Comparison of ENCODE assay signal across 1 cellular context in the genomic region with DNA sequence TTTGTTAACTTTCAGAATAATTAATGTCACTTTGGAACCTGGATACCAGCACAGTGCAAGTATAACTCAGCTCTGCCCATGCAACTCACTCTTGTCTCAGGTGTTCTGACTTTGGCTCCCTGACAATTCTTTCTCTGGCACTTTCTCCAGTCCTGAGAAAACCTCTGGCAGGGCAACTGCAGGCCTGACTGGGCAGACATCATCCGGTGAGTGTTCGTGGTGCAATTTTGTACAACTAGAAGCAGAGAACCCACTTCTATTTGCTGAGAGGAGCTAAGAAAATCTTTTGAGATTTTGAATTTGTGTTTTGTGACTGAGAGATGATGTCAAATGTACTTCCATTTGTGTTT.
TF ChIP-seq lines count a peak whose summit lies in the region.

No MANE protein-coding gene starts in this region.

TF ChIP-seq in HepG2, 621 proteins besides CTCF, POLR2A, EP300 and RAD21 (continued from another document):
- TF ChIP-seq, protein P1, sequence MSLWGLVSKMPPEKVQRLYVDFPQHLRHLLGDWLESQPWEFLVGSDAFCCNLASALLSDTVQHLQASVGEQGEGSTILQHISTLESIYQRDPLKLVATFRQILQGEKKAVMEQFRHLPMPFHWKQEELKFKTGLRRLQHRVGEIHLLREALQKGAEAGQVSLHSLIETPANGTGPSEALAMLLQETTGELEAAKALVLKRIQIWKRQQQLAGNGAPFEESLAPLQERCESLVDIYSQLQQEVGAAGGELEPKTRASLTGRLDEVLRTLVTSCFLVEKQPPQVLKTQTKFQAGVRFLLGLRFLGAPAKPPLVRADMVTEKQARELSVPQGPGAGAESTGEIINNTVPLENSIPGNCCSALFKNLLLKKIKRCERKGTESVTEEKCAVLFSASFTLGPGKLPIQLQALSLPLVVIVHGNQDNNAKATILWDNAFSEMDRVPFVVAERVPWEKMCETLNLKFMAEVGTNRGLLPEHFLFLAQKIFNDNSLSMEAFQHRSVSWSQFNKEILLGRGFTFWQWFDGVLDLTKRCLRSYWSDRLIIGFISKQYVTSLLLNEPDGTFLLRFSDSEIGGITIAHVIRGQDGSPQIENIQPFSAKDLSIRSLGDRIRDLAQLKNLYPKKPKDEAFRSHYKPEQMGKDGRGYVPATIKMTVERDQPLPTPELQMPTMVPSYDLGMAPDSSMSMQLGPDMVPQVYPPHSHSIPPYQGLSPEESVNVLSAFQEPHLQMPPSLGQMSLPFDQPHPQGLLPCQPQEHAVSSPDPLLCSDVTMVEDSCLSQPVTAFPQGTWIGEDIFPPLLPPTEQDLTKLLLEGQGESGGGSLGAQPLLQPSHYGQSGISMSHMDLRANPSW (CRISPR knock-in tag; IDR thresholded peaks at IDR 0.05; ENCODE audit: borderline replicate concordance), result no peak
- TF ChIP-seq RBM39 (IDR thresholded peaks at IDR 0.05; ENCODE audit: low read depth, low read length, poor library complexity, severe bottlenecking) (no peak), SALL2 (CRISPR knock-in tag; IDR thresholded peaks at IDR 0.05) (no peak), ZNF20 (CRISPR knock-in tag; IDR thresholded peaks at IDR 0.05) (no peak), ZNF44 (CRISPR knock-in tag; IDR thresholded peaks at IDR 0.05) (no peak), EHMT2 (IDR thresholded peaks at IDR 0.05; ENCODE audit: borderline replicate concordance, low read depth, low read length) (no peak), ZNF143 (CRISPR knock-in tag; IDR thresholded peaks at IDR 0.05) (no peak)
- TF ChIP-seq, protein P2, sequence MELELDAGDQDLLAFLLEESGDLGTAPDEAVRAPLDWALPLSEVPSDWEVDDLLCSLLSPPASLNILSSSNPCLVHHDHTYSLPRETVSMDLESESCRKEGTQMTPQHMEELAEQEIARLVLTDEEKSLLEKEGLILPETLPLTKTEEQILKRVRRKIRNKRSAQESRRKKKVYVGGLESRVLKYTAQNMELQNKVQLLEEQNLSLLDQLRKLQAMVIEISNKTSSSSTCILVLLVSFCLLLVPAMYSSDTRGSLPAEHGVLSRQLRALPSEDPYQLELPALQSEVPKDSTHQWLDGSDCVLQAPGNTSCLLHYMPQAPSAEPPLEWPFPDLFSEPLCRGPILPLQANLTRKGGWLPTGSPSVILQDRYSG (CRISPR knock-in tag; IDR thresholded peaks at IDR 0.05), result no peak
- TF ChIP-seq, protein P3, sequence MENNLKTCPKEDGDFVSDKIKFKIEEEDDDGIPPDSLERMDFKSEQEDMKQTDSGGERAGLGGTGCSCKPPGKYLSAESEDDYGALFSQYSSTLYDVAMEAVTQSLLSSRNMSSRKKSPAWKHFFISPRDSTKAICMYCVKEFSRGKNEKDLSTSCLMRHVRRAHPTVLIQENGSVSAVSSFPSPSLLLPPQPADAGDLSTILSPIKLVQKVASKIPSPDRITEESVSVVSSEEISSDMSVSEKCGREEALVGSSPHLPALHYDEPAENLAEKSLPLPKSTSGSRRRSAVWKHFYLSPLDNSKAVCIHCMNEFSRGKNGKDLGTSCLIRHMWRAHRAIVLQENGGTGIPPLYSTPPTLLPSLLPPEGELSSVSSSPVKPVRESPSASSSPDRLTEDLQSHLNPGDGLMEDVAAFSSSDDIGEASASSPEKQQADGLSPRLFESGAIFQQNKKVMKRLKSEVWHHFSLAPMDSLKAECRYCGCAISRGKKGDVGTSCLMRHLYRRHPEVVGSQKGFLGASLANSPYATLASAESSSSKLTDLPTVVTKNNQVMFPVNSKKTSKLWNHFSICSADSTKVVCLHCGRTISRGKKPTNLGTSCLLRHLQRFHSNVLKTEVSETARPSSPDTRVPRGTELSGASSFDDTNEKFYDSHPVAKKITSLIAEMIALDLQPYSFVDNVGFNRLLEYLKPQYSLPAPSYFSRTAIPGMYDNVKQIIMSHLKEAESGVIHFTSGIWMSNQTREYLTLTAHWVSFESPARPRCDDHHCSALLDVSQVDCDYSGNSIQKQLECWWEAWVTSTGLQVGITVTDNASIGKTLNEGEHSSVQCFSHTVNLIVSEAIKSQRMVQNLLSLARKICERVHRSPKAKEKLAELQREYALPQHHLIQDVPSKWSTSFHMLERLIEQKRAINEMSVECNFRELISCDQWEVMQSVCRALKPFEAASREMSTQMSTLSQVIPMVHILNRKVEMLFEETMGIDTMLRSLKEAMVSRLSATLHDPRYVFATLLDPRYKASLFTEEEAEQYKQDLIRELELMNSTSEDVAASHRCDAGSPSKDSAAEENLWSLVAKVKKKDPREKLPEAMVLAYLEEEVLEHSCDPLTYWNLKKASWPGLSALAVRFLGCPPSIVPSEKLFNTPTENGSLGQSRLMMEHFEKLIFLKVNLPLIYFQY (CRISPR knock-in tag; IDR thresholded peaks at IDR 0.05; ENCODE audit: borderline replicate concordance), result no peak
